2 cellular contexts compared by ENCODE assay signal in the genomic region with DNA sequence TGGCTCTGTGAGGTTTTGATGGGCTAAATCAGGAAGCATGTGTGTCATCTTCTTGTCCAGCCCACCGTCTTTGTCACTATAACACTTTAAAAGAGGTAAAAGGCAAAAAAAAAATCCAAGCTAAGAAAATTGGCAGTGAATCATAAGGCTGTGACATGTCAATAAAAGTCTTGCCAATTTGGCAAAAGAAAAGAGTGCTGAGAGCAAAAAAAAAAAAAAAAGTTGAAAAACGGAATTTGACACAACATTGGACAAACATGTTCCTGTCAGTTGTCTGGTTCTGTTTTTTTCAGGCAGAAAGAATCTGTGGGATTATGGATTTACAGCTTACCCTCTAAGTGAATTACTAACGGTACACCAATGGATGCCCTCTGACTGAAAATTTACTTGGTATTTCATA.
TF ChIP-seq lines count a peak whose summit lies in the region.

No MANE protein-coding gene starts in this region.

TF ChIP-seq in liver, 16 proteins besides CTCF, POLR2A, EP300 and RAD21 (continued from another document):
- no peak for TF ChIP-seq MAX (IDR thresholded peaks at IDR 0.05)
- no peak for TF ChIP-seq FOXA1 (IDR thresholded peaks at IDR 0.05)
- TF ChIP-seq EGR1 (IDR thresholded peaks at IDR 0.05; ENCODE audit: low read depth in 2 of 2), result no peak
- no peak for TF ChIP-seq TAF1 (conservative IDR thresholded peaks at IDR 0.05)
- TF ChIP-seq FOXA2 (IDR thresholded peaks at IDR 0.05), result peak; percentile 32
- TF ChIP-seq YY1 (IDR thresholded peaks at IDR 0.05), result no peak
- TF ChIP-seq GABPA (IDR thresholded peaks at IDR 0.05 in 1 of 2, conservative IDR thresholded peaks at IDR 0.05 in 1 of 2), result no peak
- no peak for TF ChIP-seq JUND (IDR thresholded peaks at IDR 0.05)
- no peak for TF ChIP-seq NR2F2 (IDR thresholded peaks at IDR 0.05)
- no peak for TF ChIP-seq ZBTB33 (IDR thresholded peaks at IDR 0.05)
- TF ChIP-seq RXRA (IDR thresholded peaks at IDR 0.05), result no peak

TF ChIP-seq in HepG2, 621 proteins besides CTCF, POLR2A, EP300 and RAD21 (continued from another document):
- TF ChIP-seq ZNF737 (CRISPR knock-in tag; IDR thresholded peaks at IDR 0.05; ENCODE audit: borderline replicate concordance) (no peak), ATM (IDR thresholded peaks at IDR 0.05; ENCODE audit: borderline replicate concordance) (no peak), SATB2 (CRISPR knock-in tag; IDR thresholded peaks at IDR 0.05) (no peak), ARNTL (CRISPR knock-in tag; IDR thresholded peaks at IDR 0.05) (no peak), ZSCAN25 (CRISPR knock-in tag; IDR thresholded peaks at IDR 0.05) (no peak), SIN3A (IDR thresholded peaks at IDR 0.05; ENCODE audit: borderline replicate concordance, low read depth, low read length) (no peak), SRY (CRISPR knock-in tag; IDR thresholded peaks at IDR 0.05) (no peak), ZNF781 (CRISPR knock-in tag; IDR thresholded peaks at IDR 0.05; ENCODE audit: borderline replicate concordance, not compliant biosample characterization) (no peak), ZNF275 (CRISPR knock-in tag; IDR thresholded peaks at IDR 0.05; ENCODE audit: borderline replicate concordance) (no peak), NR2F1 (CRISPR knock-in tag; IDR thresholded peaks at IDR 0.05) (no peak), ARNT2 (CRISPR knock-in tag; IDR thresholded peaks at IDR 0.05; ENCODE audit: low read depth) (no peak), KDM5B (CRISPR knock-in tag; IDR thresholded peaks at IDR 0.05; ENCODE audit: borderline replicate concordance) (no peak), SAP130 (CRISPR knock-in tag; IDR thresholded peaks at IDR 0.05; ENCODE audit: low read depth) (no peak), SALL1 (CRISPR knock-in tag; IDR thresholded peaks at IDR 0.05) (no peak), ZNF17 (CRISPR knock-in tag; IDR thresholded peaks at IDR 0.05) (no peak)
TF ChIP-seq in HepG2: peak in this region for 0.
